14 cellular contexts compared by ENCODE assay signal in the genomic region with DNA sequence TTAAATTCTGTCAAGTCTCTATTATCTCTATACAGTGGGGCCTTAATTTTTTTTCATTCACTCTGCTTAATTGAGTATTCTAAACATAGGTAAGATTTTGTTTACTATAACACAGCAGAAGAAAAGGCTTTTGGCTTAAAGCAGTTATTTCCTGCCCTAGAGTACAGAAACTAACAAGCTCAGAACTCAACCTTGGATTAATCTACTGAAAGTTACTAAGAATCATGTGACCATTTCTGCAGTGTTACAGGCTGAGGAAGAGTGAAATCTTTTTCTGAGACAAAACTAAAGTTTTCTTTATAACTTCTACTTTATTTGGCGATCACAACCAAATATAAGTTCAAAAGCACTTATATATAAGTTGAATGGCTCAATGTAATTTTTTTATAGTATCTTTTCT.
"Had no signal": no experiment of that assay in that cellular context is flagged by ENCODE, and none has a peak within 500 bp of the region (broad histone marks: within the 10 kb centered on the region; RNA-seq: fewer than 3 reads in every experiment).

No MANE protein-coding gene starts in this region.

- ATAC-seq: left lobe of liver; mucosa of descending colon; naive thymus-derived CD4-positive, alpha-beta T cell had no signal

- H3K27me3 ChIP-seq: breast epithelium, pancreas had no signal

- DNase-seq: activated CD4-positive, alpha-beta T cell treated with anti-CD3 and anti-CD28 coated beads, Interleukin-2, amount 50 U/mL, for 1 hour; activated naive CD8-positive, alpha-beta T cell treated with anti-CD3 and anti-CD28 coated beads for 36 hours; anterior cingulate cortex; mammary epithelial cell; mucosa of descending colon; naive thymus-derived CD4-positive, alpha-beta T cell; pancreas; stimulated activated CD4-positive, alpha-beta T cell treated with anti-CD3 and anti-CD28 coated beads, Interleukin-12 subunit alpha, Interleukin-12 subunit beta, amount 100 ng/mL, for 4 hours; stimulated activated CD4-positive, alpha-beta T cell treated with anti-CD3 and anti-CD28 coated beads, Interleukin-2, amount 100 ng/mL, for 24 hours; T-helper 9 cell had no signal

- H3K4me3 ChIP-seq: breast epithelium, mucosa of descending colon, pancreas had no signal

- FAIRE-seq: islet of Langerhans, pancreas had no signal

- H3K4me1 ChIP-seq: breast epithelium had no signal

- H3K9me3 ChIP-seq: breast epithelium, mucosa of descending colon, pancreas had no signal

- H3K36me3 ChIP-seq: breast epithelium, pancreas had no signal

- H3K27ac ChIP-seq: breast epithelium, epithelial cell of prostate, pancreas had no signal
